In the genomic region with DNA sequence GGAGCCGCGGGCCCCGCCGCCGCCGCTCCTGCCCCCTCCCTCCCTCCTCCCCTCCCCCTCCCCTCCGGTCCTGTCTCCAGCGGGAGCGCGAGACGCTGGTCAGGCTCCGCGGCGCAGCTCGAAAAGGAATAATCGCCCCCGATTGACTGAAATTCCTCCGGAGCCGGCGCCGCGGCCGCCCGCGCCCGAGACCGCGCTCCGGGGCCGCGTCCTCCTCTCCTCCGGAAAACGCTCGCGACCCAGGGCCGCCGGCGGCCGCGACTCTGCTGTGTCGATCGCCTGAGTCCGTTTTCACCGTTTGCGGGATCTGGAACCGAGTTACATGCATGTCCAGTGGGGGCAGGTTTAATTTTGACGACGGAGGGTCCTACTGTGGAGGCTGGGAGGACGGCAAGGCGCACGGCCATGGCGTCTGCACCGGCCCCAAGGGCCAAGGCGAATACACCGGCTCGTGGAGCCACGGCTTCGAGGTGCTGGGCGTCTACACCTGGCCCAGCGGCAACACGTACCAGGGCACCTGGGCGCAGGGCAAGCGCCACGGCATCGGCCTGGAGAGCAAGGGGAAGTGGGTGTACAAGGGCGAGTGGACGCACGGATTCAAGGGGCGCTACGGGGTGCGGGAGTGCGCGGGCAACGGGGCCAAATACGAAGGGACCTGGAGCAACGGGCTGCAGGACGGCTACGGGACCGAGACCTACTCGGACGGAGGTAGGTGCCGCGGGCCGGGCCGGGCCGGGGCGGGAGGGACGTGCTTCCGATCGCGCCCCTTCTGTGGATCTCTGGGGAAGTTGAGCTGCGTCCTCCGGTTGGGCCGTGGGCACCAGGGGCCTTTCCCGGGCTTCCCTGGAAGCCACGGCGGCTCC, we compare ENCODE assay signal across 10 cellular contexts. TPM values are rescaled to one million over a fixed set of nuclear protein-coding genes. Genes with fewer than 3 reads are reported as not detected.
DNase-seq lines count a peak whose midpoint lies in the region; ATAC-seq and TF ChIP-seq lines count a peak whose summit lies in the region.
"Had no signal": no experiment of that assay in that cellular context is flagged by ENCODE, and none has a peak within 500 bp of the region (broad histone marks: within the 10 kb centered on the region; RNA-seq: fewer than 3 reads in every experiment).

No MANE protein-coding gene starts in this region.

- H3K9ac ChIP-seq in mammary epithelial cell (ENCODE audit: insufficient read depth, low read length), result no peak overlapping the region

- H3K27me3 ChIP-seq in H7 (ENCODE audit: control insufficient read depth, insufficient read depth, low read length), result peaks cover 13% of the 10 kb centered on the region
- peaks cover 33% of the 10 kb centered on the region for H3K27me3 ChIP-seq in mammary epithelial cell (ENCODE audit: insufficient read depth, low read length)

- dilution Hi-C loops in mammary epithelial cell (cut with HindIII; ENCODE audit: low sequenced_read_pairs), result no loop called here

- BruUV-seq in mammary epithelial cell (replicated peaks; lab: Mats Ljungman, UMichigan), result no TSS peak

- no peak overlapping the region for H3K27ac ChIP-seq in mammary epithelial cell (ENCODE audit: insufficient read depth, low read depth, low read length)

- H3K9me3 Mint-ChIP-seq in nephron, result peaks cover 9% of the 10 kb centered on the region

- ATAC-seq in GM19463 (IDR thresholded peaks at IDR 0.05; ENCODE audit: unreplicated experiment), result no peak

- H3K9me3 ChIP-seq in mammary epithelial cell (replicated peaks; ENCODE audit: insufficient read depth, low read length), result no peaks in the 10 kb centered on the region

- no peaks in the 10 kb centered on the region for H3K4me1 Mint-ChIP-seq in nephron

- no peak overlapping the region for H3K27ac Mint-ChIP-seq in nephron

- H3K27me3 Mint-ChIP-seq in nephron (ENCODE audit: low read depth), result peaks cover 53% of the 10 kb centered on the region

- H3K36me3 Mint-ChIP-seq in nephron (ENCODE audit: low read depth), result no peaks in the 10 kb centered on the region

- H3K36me3 ChIP-seq in H7 (replicated peaks; ENCODE audit: control insufficient read depth, insufficient read depth, low read length) (no peaks in the 10 kb centered on the region), mammary epithelial cell (ENCODE audit: insufficient read depth, low read length) (no peaks in the 10 kb centered on the region)

- DNase-seq in COLO668 (lab: John Stamatoyannopoulos, UW; ENCODE audit: unreplicated experiment) (peak; percentile 31), H7 (peak; percentile 95), mammary epithelial cell (no peak), superior temporal gyrus (ENCODE audit: extremely low spot score) (no peak), NCI-H1092 treated with DMSO at 0.1 percent for 48 hours (lab: John Stamatoyannopoulos, UW) (no peak), hippocampal formation (lab: John Stamatoyannopoulos, UW) (no peak)
- DNase-seq: NCI-H446 treated with DMSO at 0.1 percent for 48 hours; stimulated activated CD4-positive, alpha-beta T cell treated with anti-CD3 and anti-CD28 coated beads, Interleukin-4, amount 100 ng/mL, for 4 hours had no signal

- peaks cover 5% of the 10 kb centered on the region for H4K20me1 ChIP-seq in mammary epithelial cell (ENCODE audit: insufficient read depth, low read length)

- H3K79me2 ChIP-seq in mammary epithelial cell (ENCODE audit: insufficient read depth, low read length), result no peaks in the 10 kb centered on the region

- intact Hi-C loops in mammary epithelial cell (cut with micrococcal nuclease), result no loop called here

- WGBS in mammary epithelial cell (ENCODE audit: low coverage, missing lambda C conversion rate), result 3% methylated on average over 17 of the region's 97 CpGs

- H3K4me3 Mint-ChIP-seq in nephron, result peak overlapping the region; percentile 83 to 86 (median 84)

- in situ Hi-C loops in mammary epithelial cell (cut with MboI; ENCODE audit: low sequenced_read_pairs in 2 of 2), result no loop called here

- peak overlapping the region; percentile 2 for H3K4me2 ChIP-seq in mammary epithelial cell (ENCODE audit: insufficient read depth, low read depth, low read length)

- peaks cover 3% of the 10 kb centered on the region for H3K4me1 ChIP-seq in mammary epithelial cell (ENCODE audit: insufficient read depth, low read length)

- no peak overlapping the region for H2AFZ ChIP-seq in mammary epithelial cell (ENCODE audit: low read depth, low read length)

- H3K4me3 ChIP-seq in H7 (ENCODE audit: insufficient read depth, low read depth, low read length) (peak overlapping the region; percentile 83), mammary epithelial cell (replicated peaks in 1 of 3; ENCODE audit: insufficient read depth in 1 of 3, low read depth in 2 of 3, low read length in 3 of 3) (no peak overlapping the region)

- CTCF ChIA-PET in mammary epithelial cell (lab: Charles Lee; ENCODE audit: low non-redundant PET), result no interaction called here

- no peak for TF ChIP-seq CTCF in mammary epithelial cell (conservative IDR thresholded peaks at IDR 0.05 in 1 of 2, IDR thresholded peaks at IDR 0.05 in 1 of 2; ENCODE audit: extremely low read depth in 1 of 2, insufficient read depth in 1 of 2, low read depth in 1 of 2, low read length in 2 of 2)
- no peak for TF ChIP-seq CTCF in nephron (IDR thresholded peaks at IDR 0.05; ENCODE audit: unreplicated experiment in 3 of 3)

RNA-seq across cellular contexts. Expression of a gene that starts 0.7 kb away (rescaled TPM):
- total RNA-seq in H7 (2014; rRNA removed; shearing (Covaris generic)), result 24.0 and 25.6 TPM in 2 replicates
- not detected for total RNA-seq in mammary epithelial cell
- polyA plus RNA-seq in mammary epithelial cell, result not detected
- not detected for polyA minus RNA-seq in mammary epithelial cell

Comparison
In these comparisons a context has a peak if more than half of its experiments do, and no peak if none do; other contexts are left out.
1. DNase-seq: peak in COLO668 (single experiment) and H7 (single experiment); none in mammary epithelial cell (single experiment), superior temporal gyrus (single experiment), NCI-H1092 treated with DMSO at 0.1 percent for 48 hours (single experiment) and hippocampal formation (0 of 2).
2. RNA of a gene that starts 0.7 kb away (total RNA-seq): 24.0 to 25.6 TPM in H7; not detected in mammary epithelial cell; every median in the first group is over 10 times any median in the second.